In the genomic region with DNA sequence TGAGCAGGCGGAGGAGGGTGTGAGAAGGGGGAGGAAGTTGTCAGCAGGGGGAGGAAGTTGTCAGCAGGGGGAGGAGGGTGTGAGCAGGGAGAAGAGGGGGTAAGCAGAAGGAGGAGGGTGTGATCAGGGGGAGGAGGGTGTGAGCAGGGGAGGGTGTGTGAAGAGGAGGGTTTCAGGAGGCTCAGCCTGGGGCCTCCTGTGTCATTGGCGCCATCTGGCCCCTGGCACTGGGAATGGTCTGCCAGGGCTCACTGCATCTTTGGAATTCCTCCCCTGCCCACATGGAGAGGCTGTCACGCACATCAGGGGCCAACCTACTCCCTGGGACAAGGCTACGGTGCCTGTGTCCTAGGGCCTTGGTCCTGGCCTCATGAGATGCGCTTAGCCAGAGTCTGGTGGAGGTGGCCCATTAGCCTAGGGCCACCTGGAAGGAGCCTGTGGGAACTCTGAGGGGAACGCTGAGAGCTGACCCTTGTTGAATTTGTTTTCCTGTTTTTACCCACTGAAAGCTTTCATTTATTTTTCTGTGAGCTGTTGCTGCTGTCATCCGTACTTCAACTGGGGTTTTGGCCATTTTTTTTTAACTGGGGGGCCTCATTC, we compare ENCODE assay signal across 1 cellular context.
TF ChIP-seq lines count a peak whose summit lies in the region.

No MANE protein-coding gene starts in this region.

TF ChIP-seq in K562, 482 proteins besides CTCF, POLR2A, EP300 and RAD21 (continued from another document):
- TF ChIP-seq, protein P1, sequence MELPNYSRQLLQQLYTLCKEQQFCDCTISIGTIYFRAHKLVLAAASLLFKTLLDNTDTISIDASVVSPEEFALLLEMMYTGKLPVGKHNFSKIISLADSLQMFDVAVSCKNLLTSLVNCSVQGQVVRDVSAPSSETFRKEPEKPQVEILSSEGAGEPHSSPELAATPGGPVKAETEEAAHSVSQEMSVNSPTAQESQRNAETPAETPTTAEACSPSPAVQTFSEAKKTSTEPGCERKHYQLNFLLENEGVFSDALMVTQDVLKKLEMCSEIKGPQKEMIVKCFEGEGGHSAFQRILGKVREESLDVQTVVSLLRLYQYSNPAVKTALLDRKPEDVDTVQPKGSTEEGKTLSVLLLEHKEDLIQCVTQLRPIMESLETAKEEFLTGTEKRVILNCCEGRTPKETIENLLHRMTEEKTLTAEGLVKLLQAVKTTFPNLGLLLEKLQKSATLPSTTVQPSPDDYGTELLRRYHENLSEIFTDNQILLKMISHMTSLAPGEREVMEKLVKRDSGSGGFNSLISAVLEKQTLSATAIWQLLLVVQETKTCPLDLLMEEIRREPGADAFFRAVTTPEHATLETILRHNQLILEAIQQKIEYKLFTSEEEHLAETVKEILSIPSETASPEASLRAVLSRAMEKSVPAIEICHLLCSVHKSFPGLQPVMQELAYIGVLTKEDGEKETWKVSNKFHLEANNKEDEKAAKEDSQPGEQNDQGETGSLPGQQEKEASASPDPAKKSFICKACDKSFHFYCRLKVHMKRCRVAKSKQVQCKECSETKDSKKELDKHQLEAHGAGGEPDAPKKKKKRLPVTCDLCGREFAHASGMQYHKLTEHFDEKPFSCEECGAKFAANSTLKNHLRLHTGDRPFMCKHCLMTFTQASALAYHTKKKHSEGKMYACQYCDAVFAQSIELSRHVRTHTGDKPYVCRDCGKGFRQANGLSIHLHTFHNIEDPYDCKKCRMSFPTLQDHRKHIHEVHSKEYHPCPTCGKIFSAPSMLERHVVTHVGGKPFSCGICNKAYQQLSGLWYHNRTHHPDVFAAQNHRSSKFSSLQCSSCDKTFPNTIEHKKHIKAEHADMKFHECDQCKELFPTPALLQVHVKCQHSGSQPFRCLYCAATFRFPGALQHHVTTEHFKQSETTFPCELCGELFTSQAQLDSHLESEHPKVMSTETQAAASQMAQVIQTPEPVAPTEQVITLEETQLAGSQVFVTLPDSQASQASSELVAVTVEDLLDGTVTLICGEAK (IDR thresholded peaks at IDR 0.05): 0 out of 2 replicates have a peak, but pooled peaks have one; percentile 41
- TF ChIP-seq, protein P1 (CRISPR knock-in tag; IDR thresholded peaks at IDR 0.05): no peak
- TF ChIP-seq BRD4 (IDR thresholded peaks at IDR 0.05) (no peak), EZH2 (IDR thresholded peaks at IDR 0.05; ENCODE audit: borderline replicate concordance, low read depth, low read length) (no peak)
- TF ChIP-seq, protein P2, sequence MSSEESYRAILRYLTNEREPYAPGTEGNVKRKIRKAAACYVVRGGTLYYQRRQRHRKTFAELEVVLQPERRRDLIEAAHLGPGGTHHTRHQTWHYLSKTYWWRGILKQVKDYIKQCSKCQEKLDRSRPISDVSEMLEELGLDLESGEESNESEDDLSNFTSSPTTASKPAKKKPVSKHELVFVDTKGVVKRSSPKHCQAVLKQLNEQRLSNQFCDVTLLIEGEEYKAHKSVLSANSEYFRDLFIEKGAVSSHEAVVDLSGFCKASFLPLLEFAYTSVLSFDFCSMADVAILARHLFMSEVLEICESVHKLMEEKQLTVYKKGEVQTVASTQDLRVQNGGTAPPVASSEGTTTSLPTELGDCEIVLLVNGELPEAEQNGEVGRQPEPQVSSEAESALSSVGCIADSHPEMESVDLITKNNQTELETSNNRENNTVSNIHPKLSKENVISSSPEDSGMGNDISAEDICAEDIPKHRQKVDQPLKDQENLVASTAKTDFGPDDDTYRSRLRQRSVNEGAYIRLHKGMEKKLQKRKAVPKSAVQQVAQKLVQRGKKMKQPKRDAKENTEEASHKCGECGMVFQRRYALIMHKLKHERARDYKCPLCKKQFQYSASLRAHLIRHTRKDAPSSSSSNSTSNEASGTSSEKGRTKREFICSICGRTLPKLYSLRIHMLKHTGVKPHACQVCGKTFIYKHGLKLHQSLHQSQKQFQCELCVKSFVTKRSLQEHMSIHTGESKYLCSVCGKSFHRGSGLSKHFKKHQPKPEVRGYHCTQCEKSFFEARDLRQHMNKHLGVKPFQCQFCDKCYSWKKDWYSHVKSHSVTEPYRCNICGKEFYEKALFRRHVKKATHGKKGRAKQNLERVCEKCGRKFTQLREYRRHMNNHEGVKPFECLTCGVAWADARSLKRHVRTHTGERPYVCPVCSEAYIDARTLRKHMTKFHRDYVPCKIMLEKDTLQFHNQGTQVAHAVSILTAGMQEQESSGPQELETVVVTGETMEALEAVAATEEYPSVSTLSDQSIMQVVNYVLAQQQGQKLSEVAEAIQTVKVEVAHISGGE (CRISPR knock-in tag; IDR thresholded peaks at IDR 0.05): no peak
- TF ChIP-seq, protein P3, sequence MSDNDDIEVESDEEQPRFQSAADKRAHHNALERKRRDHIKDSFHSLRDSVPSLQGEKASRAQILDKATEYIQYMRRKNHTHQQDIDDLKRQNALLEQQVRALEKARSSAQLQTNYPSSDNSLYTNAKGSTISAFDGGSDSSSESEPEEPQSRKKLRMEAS (CRISPR knock-in tag; IDR thresholded peaks at IDR 0.05): no peak
- TF ChIP-seq, protein P4, sequence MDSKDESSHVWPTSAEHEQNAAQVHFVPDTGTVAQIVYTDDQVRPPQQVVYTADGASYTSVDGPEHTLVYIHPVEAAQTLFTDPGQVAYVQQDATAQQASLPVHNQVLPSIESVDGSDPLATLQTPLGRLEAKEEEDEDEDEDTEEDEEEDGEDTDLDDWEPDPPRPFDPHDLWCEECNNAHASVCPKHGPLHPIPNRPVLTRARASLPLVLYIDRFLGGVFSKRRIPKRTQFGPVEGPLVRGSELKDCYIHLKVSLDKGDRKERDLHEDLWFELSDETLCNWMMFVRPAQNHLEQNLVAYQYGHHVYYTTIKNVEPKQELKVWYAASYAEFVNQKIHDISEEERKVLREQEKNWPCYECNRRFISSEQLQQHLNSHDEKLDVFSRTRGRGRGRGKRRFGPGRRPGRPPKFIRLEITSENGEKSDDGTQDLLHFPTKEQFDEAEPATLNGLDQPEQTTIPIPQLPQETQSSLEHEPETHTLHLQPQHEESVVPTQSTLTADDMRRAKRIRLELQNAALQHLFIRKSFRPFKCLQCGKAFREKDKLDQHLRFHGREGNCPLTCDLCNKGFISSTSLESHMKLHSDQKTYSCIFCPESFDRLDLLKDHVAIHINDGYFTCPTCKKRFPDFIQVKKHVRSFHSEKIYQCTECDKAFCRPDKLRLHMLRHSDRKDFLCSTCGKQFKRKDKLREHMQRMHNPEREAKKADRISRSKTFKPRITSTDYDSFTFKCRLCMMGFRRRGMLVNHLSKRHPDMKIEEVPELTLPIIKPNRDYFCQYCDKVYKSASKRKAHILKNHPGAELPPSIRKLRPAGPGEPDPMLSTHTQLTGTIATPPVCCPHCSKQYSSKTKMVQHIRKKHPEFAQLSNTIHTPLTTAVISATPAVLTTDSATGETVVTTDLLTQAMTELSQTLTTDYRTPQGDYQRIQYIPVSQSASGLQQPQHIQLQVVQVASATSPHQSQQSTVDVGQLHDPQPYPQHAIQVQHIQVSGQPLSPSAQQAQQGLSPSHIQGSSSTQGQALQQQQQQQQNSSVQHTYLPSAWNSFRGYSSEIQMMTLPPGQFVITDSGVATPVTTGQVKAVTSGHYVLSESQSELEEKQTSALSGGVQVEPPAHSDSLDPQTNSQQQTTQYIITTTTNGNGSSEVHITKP (IDR thresholded peaks at IDR 0.05; ENCODE audit: partially characterized antibody): peak; percentile 50
